12 cellular contexts compared by ENCODE assay signal in genomic region chr7:115068220-115068619, GRCh38.
DNase-seq lines count a peak whose midpoint lies in the region; ATAC-seq and TF ChIP-seq lines count a peak whose summit lies in the region.
"Had no signal": no experiment of that assay in that cellular context is flagged by ENCODE, and none has a peak within 500 bp of the region (broad histone marks: within the 10 kb centered on the region; RNA-seq: fewer than 3 reads in every experiment).

No MANE protein-coding gene starts in this region.

- H3K36me3 ChIP-seq in RWPE2 (ENCODE audit: low read depth) (no peaks in the 10 kb centered on the region), neuronal stem cell (replicated peaks in 1 of 2; ENCODE audit: control insufficient read depth in 2 of 2, insufficient read depth in 2 of 2, low read length in 2 of 2) (no peaks in the 10 kb centered on the region)
- H3K36me3 ChIP-seq: BLaER1, HAP-1 had no signal

- H3K27ac ChIP-seq in RWPE2 (ENCODE audit: poor library complexity, severe bottlenecking), result no peak overlapping the region
- H3K27ac ChIP-seq in neuronal stem cell (replicated peaks; ENCODE audit: low read length), result no peak overlapping the region
- H3K27ac ChIP-seq: 22Rv1, BLaER1 had no signal

- no peak overlapping the region for H2BK5ac ChIP-seq in neuronal stem cell (ENCODE audit: low read length)

- DNase-seq in HCEC 1CT (peak; percentile 13), RWPE2 (ENCODE audit: low spot score) (no peak), chondrocyte (ENCODE audit: low spot score) (no peak), iris pigment epithelial cell (ENCODE audit: low read depth) (peak; percentile 37), NOMO-1 treated with DMSO at 0.1 percent for 48 hours (lab: John Stamatoyannopoulos, UW; ENCODE audit: unreplicated experiment) (no peak), neuronal stem cell (ENCODE audit: low spot score) (no peak)
- no peak for DNase-seq in stimulated activated effector memory CD8-positive, alpha-beta T cell treated with anti-CD3 and anti-CD28 coated beads, Interleukin-12 subunit alpha, Interleukin-12 subunit beta, amount 100 ng/mL, for 72 hours (ENCODE audit: low spot score in 2 of 2)
- DNase-seq: DMS53, GF-D8 had no signal

- H3K4me2 ChIP-seq in neuronal stem cell (ENCODE audit: insufficient read depth, low read length, poor library complexity, severe bottlenecking), result no peak overlapping the region
- H3K4me2 ChIP-seq: BLaER1 had no signal

- H3K79me1 ChIP-seq in neuronal stem cell (ENCODE audit: low read depth, low read length), result no peaks in the 10 kb centered on the region

- no peak for TF ChIP-seq CTCF in RWPE2 (IDR thresholded peaks at IDR 0.05; ENCODE audit: poor library complexity, severe bottlenecking)
- no peak for TF ChIP-seq CTCF in chondrocyte (IDR thresholded peaks at IDR 0.05)

- no peak overlapping the region for H4K8ac ChIP-seq in neuronal stem cell (ENCODE audit: low read depth, low read length)

- WGBS in neuronal stem cell (ENCODE audit: extremely low coverage in 2 of 2, insufficient read length in 2 of 2, insufficient replicate concordance in 1 of 2), 2 donors, result no CpG with 5 or more reads among the region's 1 CpG

- H3K9me3 Mint-ChIP-seq in chondrocyte (ENCODE audit: low read depth), result no peaks in the 10 kb centered on the region
- H3K9me3 Mint-ChIP-seq in stimulated activated effector memory CD8-positive, alpha-beta T cell treated with anti-CD3 and anti-CD28 coated beads, Interleukin-12 subunit alpha, Interleukin-12 subunit beta, amount 100 ng/mL, for 72 hours, result no peaks in the 10 kb centered on the region

- H3K27me3 Mint-ChIP-seq in chondrocyte (ENCODE audit: low read depth), result no peaks in the 10 kb centered on the region

- H3K4me1 ChIP-seq in RWPE2 (ENCODE audit: insufficient read depth, poor library complexity, severe bottlenecking) (no peaks in the 10 kb centered on the region), neuronal stem cell (ENCODE audit: control insufficient read depth in 2 of 2, insufficient read depth in 1 of 2, low read depth in 1 of 2, low read length in 2 of 2) (peaks cover 5 to 10% of the 10 kb centered on the region in 2 donors)
- H3K4me1 ChIP-seq: HAP-1 had no signal

- no peak overlapping the region for H2AFZ ChIP-seq in neuronal stem cell (ENCODE audit: low read length)

- no peaks in the 10 kb centered on the region for H3K36me3 Mint-ChIP-seq in chondrocyte (ENCODE audit: low read depth)
- H3K36me3 Mint-ChIP-seq in stimulated activated effector memory CD8-positive, alpha-beta T cell treated with anti-CD3 and anti-CD28 coated beads, Interleukin-12 subunit alpha, Interleukin-12 subunit beta, amount 100 ng/mL, for 72 hours, result no peaks in the 10 kb centered on the region

- H3K9me3 ChIP-seq in RWPE2 (ENCODE audit: severe bottlenecking), result no peaks in the 10 kb centered on the region
- H3K9me3 ChIP-seq in neuronal stem cell (replicated peaks in 1 of 2; ENCODE audit: control insufficient read depth in 2 of 2, insufficient read depth in 1 of 2, low read depth in 1 of 2, low read length in 2 of 2), result no peaks in the 10 kb centered on the region
- H3K9me3 ChIP-seq: BLaER1, HAP-1 had no signal

- H4K91ac ChIP-seq in neuronal stem cell (ENCODE audit: low read depth, low read length, poor library complexity), result no peak overlapping the region

- ATAC-seq in RWPE2 (ENCODE audit: low read depth), result peak; percentile 70; the same call in 2 of the 3 replicates
- ATAC-seq in stimulated activated effector memory CD8-positive, alpha-beta T cell treated with anti-CD3 and anti-CD28 coated beads, Interleukin-12 subunit alpha, Interleukin-12 subunit beta, amount 100 ng/mL, for 72 hours, result no peak

- no peaks in the 10 kb centered on the region for H3K27me3 ChIP-seq in RWPE2 (ENCODE audit: insufficient read depth, poor library complexity, severe bottlenecking)
- no peaks in the 10 kb centered on the region for H3K27me3 ChIP-seq in neuronal stem cell (ENCODE audit: control insufficient read depth in 3 of 3, insufficient read depth in 3 of 3, low read depth in 1 of 3, low read length in 3 of 3)
- H3K27me3 ChIP-seq: BLaER1 had no signal

- H3K4me3 Mint-ChIP-seq in chondrocyte (ENCODE audit: unreplicated experiment), result no peak overlapping the region
- no peak overlapping the region for H3K4me3 Mint-ChIP-seq in stimulated activated effector memory CD8-positive, alpha-beta T cell treated with anti-CD3 and anti-CD28 coated beads, Interleukin-12 subunit alpha, Interleukin-12 subunit beta, amount 100 ng/mL, for 72 hours

- no peak overlapping the region for H3K4ac ChIP-seq in neuronal stem cell (ENCODE audit: low read length)

- H2BK120ac ChIP-seq in neuronal stem cell (ENCODE audit: low read depth, low read length), result no peak overlapping the region

- peaks cover 13% of the 10 kb centered on the region for H3K4me1 Mint-ChIP-seq in chondrocyte (ENCODE audit: low read depth)
- no peaks in the 10 kb centered on the region for H3K4me1 Mint-ChIP-seq in stimulated activated effector memory CD8-positive, alpha-beta T cell treated with anti-CD3 and anti-CD28 coated beads, Interleukin-12 subunit alpha, Interleukin-12 subunit beta, amount 100 ng/mL, for 72 hours

- peak overlapping the region; percentile 20 for H3K27ac Mint-ChIP-seq in chondrocyte (ENCODE audit: unreplicated experiment)
- H3K27ac Mint-ChIP-seq in stimulated activated effector memory CD8-positive, alpha-beta T cell treated with anti-CD3 and anti-CD28 coated beads, Interleukin-12 subunit alpha, Interleukin-12 subunit beta, amount 100 ng/mL, for 72 hours, result no peak overlapping the region

- no peak overlapping the region for H2BK15ac ChIP-seq in neuronal stem cell (ENCODE audit: low read length)

- no peak overlapping the region for H3K4me3 ChIP-seq in RWPE2 (ENCODE audit: severe bottlenecking)
- no peak overlapping the region for H3K4me3 ChIP-seq in neuronal stem cell (ENCODE audit: low read length in 2 of 2)
- H3K4me3 ChIP-seq: BLaER1, HAP-1 had no signal

- no peak overlapping the region for H3K18ac ChIP-seq in neuronal stem cell (ENCODE audit: low read length)

- no peak overlapping the region for H3K23ac ChIP-seq in neuronal stem cell (ENCODE audit: low read depth, low read length, poor library complexity)

- H3K14ac ChIP-seq in neuronal stem cell (ENCODE audit: low read length), result no peak overlapping the region

- H2BK12ac ChIP-seq in neuronal stem cell (ENCODE audit: low read length), result no peak overlapping the region

- H3K9ac ChIP-seq in neuronal stem cell (ENCODE audit: low read depth, low read length, poor library complexity), result no peak overlapping the region
- H3K9ac ChIP-seq: BLaER1 had no signal

- no peak overlapping the region for H2AK5ac ChIP-seq in neuronal stem cell (ENCODE audit: low read depth, low read length)

Comparison
In these comparisons a context has a peak if more than half of its experiments do, and no peak if none do; other contexts are left out.
1. DNase-seq: peak in HCEC 1CT (single experiment) and iris pigment epithelial cell (single experiment); none in RWPE2 (single experiment), chondrocyte (single experiment), stimulated activated effector memory CD8-positive, alpha-beta T cell treated with anti-CD3 and anti-CD28 coated beads, Interleukin-12 subunit alpha, Interleukin-12 subunit beta, amount 100 ng/mL, for 72 hours (0 of 2), NOMO-1 treated with DMSO at 0.1 percent for 48 hours (single experiment) and neuronal stem cell (single experiment).